1 cellular context compared by ENCODE assay signal in the genomic region with DNA sequence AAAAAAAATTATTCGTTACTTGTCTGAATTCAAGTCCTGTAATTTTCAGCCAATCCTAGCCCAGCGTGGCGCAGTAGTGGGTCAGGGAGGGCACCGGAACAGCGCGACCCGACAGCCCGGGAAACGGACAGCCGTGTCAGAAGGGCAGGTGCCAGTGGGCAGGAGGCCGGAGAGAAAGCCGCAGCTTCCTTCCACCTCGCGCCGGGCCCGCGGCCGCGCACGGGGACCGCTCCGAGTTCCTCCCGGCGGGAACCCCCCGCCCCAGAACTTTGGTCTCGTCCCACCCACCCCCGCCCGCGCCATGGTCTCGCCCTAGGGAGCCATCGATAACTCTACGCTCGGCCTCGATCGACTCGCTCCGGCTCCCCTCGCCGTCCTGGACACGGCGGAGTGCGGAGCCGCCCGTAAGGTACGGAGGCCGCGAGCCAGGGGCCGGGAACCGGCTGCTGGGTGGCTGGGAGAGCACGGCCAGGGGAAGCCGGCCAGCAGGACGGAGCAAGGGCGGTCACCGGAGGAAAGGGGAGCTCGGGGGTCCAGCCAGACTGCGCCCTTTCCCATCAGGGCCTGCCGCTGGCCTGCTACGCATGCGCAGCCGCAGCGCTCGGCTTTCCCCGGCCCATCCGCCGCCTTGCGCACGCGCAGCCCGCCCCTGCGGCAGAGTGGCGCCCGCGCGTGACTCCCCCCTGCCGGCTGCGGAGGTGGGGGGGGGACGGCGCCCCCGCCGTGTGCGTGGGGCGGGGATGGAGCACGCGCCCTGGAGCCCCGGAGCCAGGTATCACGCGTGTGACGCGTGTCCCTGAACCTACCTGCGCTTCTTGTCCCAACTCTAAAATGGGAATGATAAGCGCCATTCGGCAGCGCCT.
TF ChIP-seq lines count a peak whose summit lies in the region.

A gene with protein sequence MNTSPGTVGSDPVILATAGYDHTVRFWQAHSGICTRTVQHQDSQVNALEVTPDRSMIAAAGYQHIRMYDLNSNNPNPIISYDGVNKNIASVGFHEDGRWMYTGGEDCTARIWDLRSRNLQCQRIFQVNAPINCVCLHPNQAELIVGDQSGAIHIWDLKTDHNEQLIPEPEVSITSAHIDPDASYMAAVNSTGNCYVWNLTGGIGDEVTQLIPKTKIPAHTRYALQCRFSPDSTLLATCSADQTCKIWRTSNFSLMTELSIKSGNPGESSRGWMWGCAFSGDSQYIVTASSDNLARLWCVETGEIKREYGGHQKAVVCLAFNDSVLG (plus strand): TSS at position 351 of the 863 bp plus-strand sequence. CDS start 632 bp downstream, outside the sequence.

TF ChIP-seq in IMR-90, 13 proteins besides CTCF, POLR2A, EP300 and RAD21:
- TF ChIP-seq MAZ (IDR thresholded peaks at IDR 0.05; ENCODE audit: borderline replicate concordance, low read depth, low read length): peak; percentile 70; the same call in 1 of the 2 replicates
- 0 out of 2 replicates have a peak, but pooled peaks have one; percentile 18 for TF ChIP-seq MXI1 (IDR thresholded peaks at IDR 0.05; ENCODE audit: borderline replicate concordance, low read depth, low read length)
- no peak for TF ChIP-seq RCOR1 (IDR thresholded peaks at IDR 0.05; ENCODE audit: insufficient replicate concordance, low read length)
- TF ChIP-seq, protein P1, sequence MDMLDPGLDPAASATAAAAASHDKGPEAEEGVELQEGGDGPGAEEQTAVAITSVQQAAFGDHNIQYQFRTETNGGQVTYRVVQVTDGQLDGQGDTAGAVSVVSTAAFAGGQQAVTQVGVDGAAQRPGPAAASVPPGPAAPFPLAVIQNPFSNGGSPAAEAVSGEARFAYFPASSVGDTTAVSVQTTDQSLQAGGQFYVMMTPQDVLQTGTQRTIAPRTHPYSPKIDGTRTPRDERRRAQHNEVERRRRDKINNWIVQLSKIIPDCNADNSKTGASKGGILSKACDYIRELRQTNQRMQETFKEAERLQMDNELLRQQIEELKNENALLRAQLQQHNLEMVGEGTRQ (IDR thresholded peaks at IDR 0.05; ENCODE audit: low read depth, low read length): peak; percentile 63
- TF ChIP-seq SMC3 (IDR thresholded peaks at IDR 0.05; ENCODE audit: low read depth, low read length): no peak
- TF ChIP-seq CHD1 (IDR thresholded peaks at IDR 0.05; ENCODE audit: low read depth, low read length): peak; percentile 88; the same call in 1 of the 2 replicates
- no peak for TF ChIP-seq RFX5 (IDR thresholded peaks at IDR 0.05; ENCODE audit: low read depth, low read length)
- TF ChIP-seq BHLHE40 (IDR thresholded peaks at IDR 0.05; ENCODE audit: low read depth, low read length): peak; percentile 96
- TF ChIP-seq MAFK (IDR thresholded peaks at IDR 0.05; ENCODE audit: low read depth, low read length): no peak
- TF ChIP-seq CEBPB (IDR thresholded peaks at IDR 0.05; ENCODE audit: low read depth, low read length): no peak
- no peak for TF ChIP-seq ELK1 (IDR thresholded peaks at IDR 0.05; ENCODE audit: borderline replicate concordance, low read depth, low read length)
- TF ChIP-seq FOS (IDR thresholded peaks at IDR 0.05; ENCODE audit: low read depth, low read length): no peak
- no peak for TF ChIP-seq NFE2L2 (IDR thresholded peaks at IDR 0.05; ENCODE audit: low read depth, low read length)
